In the genomic region with DNA sequence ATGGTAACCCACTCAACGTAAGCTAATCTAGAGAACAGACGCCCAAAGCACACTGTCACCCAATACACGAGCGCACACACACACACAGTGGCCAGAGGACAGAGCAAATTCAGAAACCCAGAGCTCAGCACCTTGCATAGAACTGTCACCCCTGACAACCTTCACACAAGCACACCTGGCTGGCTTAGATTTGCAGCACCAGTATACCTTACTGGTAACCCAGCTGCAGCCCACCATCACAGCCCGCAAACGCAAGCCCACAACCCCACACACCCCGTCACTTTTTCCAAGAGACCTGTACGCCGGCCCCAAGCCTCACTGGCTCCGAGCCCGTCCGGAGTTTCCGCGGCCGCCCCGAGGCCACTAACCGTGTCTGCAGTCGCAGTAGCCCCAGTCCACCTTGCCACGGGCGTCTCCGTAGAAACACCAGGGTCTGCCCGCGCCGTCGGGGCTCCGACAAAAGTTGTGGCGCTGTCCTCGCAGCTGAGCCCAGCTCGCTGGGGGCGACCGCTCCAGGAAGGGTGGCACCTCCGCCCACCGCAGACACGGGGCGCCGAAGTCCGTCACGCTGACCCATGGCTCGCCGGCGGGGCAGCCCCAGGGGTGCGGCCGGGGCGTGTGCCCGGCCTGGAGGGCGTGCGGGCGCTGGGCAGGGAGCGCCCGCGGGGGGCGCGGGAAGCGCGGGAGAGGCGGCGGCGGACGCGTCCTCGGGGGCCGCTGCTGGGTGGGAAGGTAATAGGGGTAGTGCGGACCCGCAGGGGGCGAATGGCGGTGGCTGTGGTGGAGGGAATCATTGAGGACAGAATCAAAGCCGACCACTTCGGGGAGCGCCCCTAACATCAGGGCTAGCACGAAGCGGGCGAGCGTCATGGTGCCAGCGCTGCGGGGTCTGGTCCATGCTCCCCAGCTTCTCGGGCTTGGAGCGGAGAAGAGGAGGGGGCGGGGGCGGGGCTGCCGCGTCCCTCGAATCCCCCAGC, we compare ENCODE assay signal across 8 cellular contexts. TPM values are rescaled to one million over a fixed set of nuclear protein-coding genes. Genes with fewer than 3 reads are reported as not detected.
DNase-seq lines count a peak whose midpoint lies in the region; ATAC-seq, FAIRE-seq and TF ChIP-seq lines count a peak whose summit lies in the region.

No MANE protein-coding gene starts in this region.

- intact Hi-C loops in kidney (cut with DNase I) (no loop called here), stomach (cut with DNase I; ENCODE audit: low total_unique reads) (loop anchor here (5.0 kb wide), 1 partner anchor 70 kb away; no protein-coding TSS in a partner anchor)

- no peak for FAIRE-seq in kidney (lab: Jason Lieb, UNC)

- H3K4me3 Mint-ChIP-seq in activated naive CD4-positive, alpha-beta T cell treated with anti-CD3 and anti-CD28 coated beads, Interleukin-2, amount 50 U/mL, for 24 hours, result peak overlapping the region; percentile 63

- ATAC-seq in HG02884 (IDR thresholded peaks at IDR 0.05; ENCODE audit: unreplicated experiment), result peak; percentile 16

- TF ChIP-seq POLR2A in stomach (IDR thresholded peaks at IDR 0.05), result no peak

- TF ChIP-seq EP300 in stomach (IDR thresholded peaks at IDR 0.05), result no peak

- H3K36me3 ChIP-seq in kidney (ENCODE audit: control insufficient read depth in 1 of 2, insufficient read depth in 2 of 2, low read length in 2 of 2) (no peaks in the 10 kb centered on the region), stomach (no peaks in the 10 kb centered on the region)

- in situ Hi-C loops in T47D (cut with HindIII; ENCODE audit: low pct_unique_long_range_greater_than_20kb, low sequenced_read_pairs), result no loop called here

- peaks cover 16% of the 10 kb centered on the region for H3K4me1 Mint-ChIP-seq in activated naive CD4-positive, alpha-beta T cell treated with anti-CD3 and anti-CD28 coated beads, Interleukin-2, amount 50 U/mL, for 24 hours

- 2 to 11% (median 3%) methylated on average over 19 to 82 of the region's 82 CpGs for WGBS in stomach, 5 donors

- no peak for DNase-seq in activated naive CD4-positive, alpha-beta T cell treated with Interleukin-2 at 50 U/mL for 16 hours
- DNase-seq in NCI-H748 (lab: John Stamatoyannopoulos, UW; ENCODE audit: unreplicated experiment), result peak; percentile 80
- peak; percentile 37 to 72 for DNase-seq in T47D (ENCODE audit: low read depth in 1 of 2, low spot score in 1 of 2)
- peak; percentile 75 for DNase-seq in kidney
- peak; percentile 51 for DNase-seq in stomach
- no peak for DNase-seq in AG08395 (ENCODE audit: low spot score)

- H3K27me3 Mint-ChIP-seq in activated naive CD4-positive, alpha-beta T cell treated with anti-CD3 and anti-CD28 coated beads, Interleukin-2, amount 50 U/mL, for 24 hours, result peaks cover 61% of the 10 kb centered on the region

- H3K27me3 ChIP-seq in stomach, result peaks cover 0 to 56% (median 26%) of the 10 kb centered on the region in 3 donors

- no peak overlapping the region for H3K27ac ChIP-seq in kidney (ENCODE audit: low read depth in 2 of 2, low read length in 2 of 2)
- H3K27ac ChIP-seq in stomach, result peak overlapping the region; percentile 52 to 93 (median 77)

- H3K9me3 Mint-ChIP-seq in activated naive CD4-positive, alpha-beta T cell treated with anti-CD3 and anti-CD28 coated beads, Interleukin-2, amount 50 U/mL, for 24 hours, result no peaks in the 10 kb centered on the region

- TF ChIP-seq CTCF in kidney (IDR thresholded peaks at IDR 0.05; ENCODE audit: borderline replicate concordance, extremely low read depth, insufficient read depth), result no peak
- no peak for TF ChIP-seq CTCF in stomach (IDR thresholded peaks at IDR 0.05)

- H3K27ac Mint-ChIP-seq in activated naive CD4-positive, alpha-beta T cell treated with anti-CD3 and anti-CD28 coated beads, Interleukin-2, amount 50 U/mL, for 24 hours, result no peak overlapping the region

- H3K9me3 ChIP-seq in kidney (ENCODE audit: control insufficient read depth in 1 of 2, low read length in 2 of 2), result no peaks in the 10 kb centered on the region
- H3K9me3 ChIP-seq in stomach, result no peaks in the 10 kb centered on the region

- no peak overlapping the region for H3K9ac ChIP-seq in kidney (ENCODE audit: low read length in 2 of 2)

- no peaks in the 10 kb centered on the region for H3K36me3 Mint-ChIP-seq in activated naive CD4-positive, alpha-beta T cell treated with anti-CD3 and anti-CD28 coated beads, Interleukin-2, amount 50 U/mL, for 24 hours

- H3K4me3 ChIP-seq in kidney (ENCODE audit: low read length in 2 of 2), result peak overlapping the region; percentile 11 to 29
- H3K4me3 ChIP-seq in stomach, result peak overlapping the region; percentile 58 to 67 (median 60)

- H3K4me1 ChIP-seq in kidney (ENCODE audit: control insufficient read depth in 1 of 2, insufficient read depth in 1 of 2, low read depth in 1 of 2, low read length in 2 of 2) (peaks cover 0 to 3% of the 10 kb centered on the region in 2 donors), stomach (peaks cover 14 to 24% (median 21%) of the 10 kb centered on the region in 4 donors)

RNA-seq across cellular contexts. Expression of a gene that starts 0.7 kb away (rescaled TPM):
- total RNA-seq in kidney (1.1 TPM), stomach (10 to 100 TPM in 3 of 5 donors, 1 to 10 TPM in 1, under 1 TPM in 1; 0.45 to 21.7 (median 14.0) TPM)
- polyA plus RNA-seq in kidney (ENCODE audit: insufficient read depth, low read depth, low replicate concordance) (0.54 TPM), stomach (10 to 100 TPM in 1 of 3 donors, 1 to 10 TPM in 2; 1.4 to 10.1 (median 3.5) TPM)

Comparison
In these comparisons a context has a peak if more than half of its experiments do, and no peak if none do; other contexts are left out.
1. DNase-seq: peak in NCI-H748 (single experiment), T47D (2 of 2), kidney (single experiment) and stomach (single experiment); none in activated naive CD4-positive, alpha-beta T cell treated with Interleukin-2 at 50 U/mL for 16 hours (single experiment) and AG08395 (single experiment).
2. H3K27ac ChIP-seq: peak in stomach (5 of 5); none in kidney (0 of 2).